Comparison of ENCODE assay signal across 8 cellular contexts in the genomic region with DNA sequence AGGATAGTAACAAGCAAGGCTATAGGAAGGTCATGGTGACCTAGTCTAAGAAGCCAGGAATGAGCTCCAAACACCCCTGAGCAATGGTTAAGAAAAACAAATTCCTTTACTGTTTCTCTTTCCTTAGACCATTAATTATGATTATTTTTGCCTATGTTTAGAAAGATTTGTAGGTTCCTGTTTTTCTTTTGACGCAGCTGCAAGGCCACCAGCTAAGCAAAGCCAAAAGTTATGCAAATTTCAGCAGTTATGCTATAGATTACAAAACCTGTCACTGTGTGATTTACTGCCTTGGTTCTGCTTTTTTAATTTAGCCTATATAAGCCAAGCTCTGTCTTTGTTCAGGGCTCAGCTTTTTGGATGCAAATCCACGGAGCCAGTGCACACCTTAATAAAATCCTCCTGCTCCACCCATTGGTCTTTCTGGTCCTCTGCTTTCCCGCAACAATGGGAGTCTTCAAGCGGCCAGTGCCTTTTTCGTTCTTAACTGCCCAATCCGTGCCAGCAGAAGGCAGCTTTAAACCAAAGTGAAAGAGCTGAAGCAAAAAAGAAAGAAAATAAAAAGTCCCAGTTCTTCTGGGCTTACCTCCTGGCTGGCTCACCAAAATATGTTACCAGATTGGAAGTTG. TPM values are rescaled to one million over a fixed set of nuclear protein-coding genes. Genes with fewer than 3 reads are reported as not detected.
DNase-seq lines count a peak whose midpoint lies in the region; ATAC-seq, FAIRE-seq and TF ChIP-seq lines count a peak whose summit lies in the region.

No MANE protein-coding gene starts in this region.

- CTCF ChIA-PET in GM12878 (lab: Yijun Ruan, JAX), result interaction anchor here (0.6 to 3.6 kb wide), 27 partner anchors 9 to 603 kb away, joined by 3 to 49 read pairs (median 5); a partner anchor contains a TSS
- CTCF ChIA-PET in naive thymus-derived CD4-positive, alpha-beta T cell (lab: Charles Lee), result interaction anchor here (0.6 to 1.8 kb wide), 4 partner anchors 59 to 403 kb away, joined by 3 to 7 read pairs (median 4); a partner anchor contains a TSS

- TF ChIP-seq RAD21 in GM12878 (IDR thresholded peaks at IDR 0.05; ENCODE audit: insufficient read depth, low read depth, low read length), result no peak

- peak in 1 of 3 experiments; percentile 5; a peak in 1 of 6 replicates for TF ChIP-seq CTCF in GM12878 (IDR thresholded peaks at IDR 0.05 in 2 of 3, conservative IDR thresholded peaks at IDR 0.05 in 1 of 3; ENCODE audit: control insufficient read depth in 2 of 3, extremely low read depth in 1 of 3, insufficient read depth in 1 of 3, low read depth in 3 of 3, low read length in 3 of 3)

- TF ChIP-seq POLR2A in GM12878 (IDR thresholded peaks at IDR 0.05; ENCODE audit: low read depth, low read length), result no peak

- no peaks in the 10 kb centered on the region for H4K20me1 ChIP-seq in GM12878 (ENCODE audit: control insufficient read depth, insufficient read depth)

- intact Hi-C loops in GM12878 (cut with micrococcal nuclease; ENCODE audit: unreplicated experiment), result loop anchor here (5.0 kb wide), 3 partner anchors 45 to 1030 kb away; a partner anchor contains a TSS
- intact Hi-C loops in naive thymus-derived CD4-positive, alpha-beta T cell (cut with micrococcal nuclease), result loop anchor here (1.0 to 10.0 kb wide), 7 partner anchors 60 to 1885 kb away; a partner anchor contains a TSS

- H3K79me2 ChIP-seq in GM12878 (ENCODE audit: control insufficient read depth, insufficient read depth, low read length), result peaks cover 26% of the 10 kb centered on the region

- peak overlapping the region; percentile 86 to 96 (median 92) for H3K4me3 Mint-ChIP-seq in naive thymus-derived CD4-positive, alpha-beta T cell

- H3K9me3 Mint-ChIP-seq in naive thymus-derived CD4-positive, alpha-beta T cell, result peaks cover 0 to 21% (median 1%) of the 10 kb centered on the region in 11 donors

- H3K27me3 Mint-ChIP-seq in naive thymus-derived CD4-positive, alpha-beta T cell, result no peaks in the 10 kb centered on the region

- H3K27ac ChIP-seq in GM12878 (ENCODE audit: control insufficient read depth, insufficient read depth), result peak overlapping the region; percentile 95
- H3K27ac ChIP-seq in naive thymus-derived CD4-positive, alpha-beta T cell (ENCODE audit: low read depth, low read length), result peak overlapping the region; percentile 71

- H3K4me1 ChIP-seq in GM12878 (ENCODE audit: control insufficient read depth, insufficient read depth, low read length), result no peaks in the 10 kb centered on the region
- H3K4me1 ChIP-seq in naive thymus-derived CD4-positive, alpha-beta T cell (ENCODE audit: control insufficient read depth in 2 of 2, insufficient read depth in 2 of 2, low read length in 2 of 2), result peaks cover 14 to 15% of the 10 kb centered on the region in 2 donors

- peak overlapping the region; percentile 97 for H3K4me2 ChIP-seq in GM12878 (ENCODE audit: control insufficient read depth, insufficient read depth)

- peak overlapping the region; percentile 76 for H3K4me3 ChIP-seq in GM12878
- peak overlapping the region; percentile 88 for H3K4me3 ChIP-seq in naive thymus-derived CD4-positive, alpha-beta T cell (ENCODE audit: low read length)

- POLR2A ChIA-PET in GM12878 (lab: Charles Lee), result interaction anchor here (0.9 to 1.5 kb wide), 7 partner anchors 26 to 490 kb away, joined by 3 to 4 read pairs (median 3); a partner anchor contains a TSS
- POLR2A ChIA-PET in naive thymus-derived CD4-positive, alpha-beta T cell (lab: Charles Lee), result interaction anchor here (0.5 to 3.0 kb wide), 11 partner anchors 10 to 1031 kb away, joined by 3 to 24 read pairs (median 5); a partner anchor contains a TSS

- SMC1A ChIA-PET in GM12878 (lab: Charles Lee; ENCODE audit: uncharacterized antibody, unreplicated experiment), result interaction anchor here (0.6 to 3.1 kb wide), 26 partner anchors 9 to 489 kb away, joined by 3 to 21 read pairs (median 4); a partner anchor contains a TSS

- peak overlapping the region; percentile 91 for H2AFZ ChIP-seq in GM12878 (ENCODE audit: control insufficient read depth, low read depth, low read length)

- WGBS in GM12878 (ENCODE audit: insufficient coverage, insufficient replicate concordance, low lambda C conversion rate, missing lambda C conversion rate), result 0% methylated on average over 6 of the region's 6 CpGs

- TF ChIP-seq EP300 in GM12878 (IDR thresholded peaks at IDR 0.05; ENCODE audit: borderline replicate concordance in 1 of 2, control insufficient read depth in 1 of 2, low read depth in 2 of 2, low read length in 2 of 2), result 0 out of 4 replicates have a peak, but pooled peaks have one; percentile 40 to 45

- DNase-seq in activated CD4-positive, alpha-beta T cell treated with anti-CD3 and anti-CD28 coated beads for 48 hours, result peak; percentile 11
- no peak for DNase-seq in activated CD4-positive, alpha-beta T cell treated with anti-CD3 and anti-CD28 coated beads, Interleukin-2, amount 50 U/mL, for 4 hours
- DNase-seq in NCI-H526 (lab: John Stamatoyannopoulos, UW), result peak; percentile 86 to 93
- DNase-seq in GM12878 (ENCODE audit: low read depth, low spot score), result peak; percentile 73
- DNase-seq in naive thymus-derived CD4-positive, alpha-beta T cell, result peak in 1 of 9 donors; percentile 9
- no peak for DNase-seq in AG08396 (ENCODE audit: low spot score)

- no peaks in the 10 kb centered on the region for H3K27me3 ChIP-seq in GM12878 (replicated peaks in 1 of 2; ENCODE audit: control insufficient read depth in 2 of 2, insufficient read depth in 2 of 2, low read length in 1 of 2)
- no peaks in the 10 kb centered on the region for H3K27me3 ChIP-seq in naive thymus-derived CD4-positive, alpha-beta T cell (ENCODE audit: control insufficient read depth in 2 of 2, insufficient read depth in 2 of 2, low read length in 2 of 2)

- H3K9ac ChIP-seq in GM12878 (ENCODE audit: control insufficient read depth, insufficient read depth, low read length), result peak overlapping the region; percentile 82

- H3K36me3 Mint-ChIP-seq in naive thymus-derived CD4-positive, alpha-beta T cell, result peaks cover 0 to 23% (median 11%) of the 10 kb centered on the region in 5 donors

- RAD21 ChIA-PET in GM12878 (lab: Charles Lee; ENCODE audit: unreplicated experiment), result interaction anchor here (1.1 to 4.6 kb wide), 17 partner anchors 13 to 541 kb away, joined by 3 to 72 read pairs (median 6); a partner anchor contains a TSS

- ATAC-seq in HG02571 (IDR thresholded peaks at IDR 0.05; ENCODE audit: unreplicated experiment) (peak; percentile 29), GM12878 (peak; percentile 42), HG03457 (IDR thresholded peaks at IDR 0.05; ENCODE audit: unreplicated experiment) (no peak)
- ATAC-seq in naive thymus-derived CD4-positive, alpha-beta T cell, result peak; percentile 10

- H3K9me3 ChIP-seq in GM12878 (replicated peaks; ENCODE audit: control insufficient read depth, insufficient read depth, low read length), result no peaks in the 10 kb centered on the region
- no peaks in the 10 kb centered on the region for H3K9me3 ChIP-seq in naive thymus-derived CD4-positive, alpha-beta T cell (ENCODE audit: control insufficient read depth in 2 of 3, low read length in 3 of 3)

- in situ Hi-C loops in GM12878 (cut with MboI), result loop anchor here (5.0 to 10.0 kb wide), 2 partner anchors 100 to 347 kb away; a partner anchor contains a TSS

- H3K36me3 ChIP-seq in GM12878 (ENCODE audit: control insufficient read depth in 2 of 2, insufficient read depth in 2 of 2, low read length in 1 of 2), result no peaks in the 10 kb centered on the region
- H3K36me3 ChIP-seq in naive thymus-derived CD4-positive, alpha-beta T cell (ENCODE audit: control insufficient read depth in 2 of 3, insufficient read depth in 3 of 3, low read length in 3 of 3), result peaks cover 0 to 10% (median 0%) of the 10 kb centered on the region in 3 experiments

- no TSS peak for BruUV-seq in GM12878 (replicated peaks; lab: Mats Ljungman, UMichigan)

- FAIRE-seq in GM12878 (lab: Jason Lieb, UNC), result peak; percentile 69

- H3K4me1 Mint-ChIP-seq in naive thymus-derived CD4-positive, alpha-beta T cell, result peaks cover 30 to 66% (median 49%) of the 10 kb centered on the region in 7 donors

- H3K27ac Mint-ChIP-seq in naive thymus-derived CD4-positive, alpha-beta T cell, result peak overlapping the region; percentile 88 to 98 (median 92)

RNA-seq across cellular contexts. Expression of a gene that starts 1.4 kb away (rescaled TPM):
- total RNA-seq in GM12878 (2013; cell fraction: nucleolus; rRNA removed), result 65.3 and 67.2 TPM in 2 replicates
- total RNA-seq in GM12878 (2014; rRNA removed) (12.2 and 13.5 TPM in 2 replicates), GM12878 (2014; rRNA removed; fragmentation: Illumina TruSeq; extraction: Trizol) (13.6 and 13.9 TPM in 2 replicates), GM12878 (2021) (7.4 and 10.4 TPM in 2 replicates)
- polyA plus RNA-seq in GM12878 (2011; ENCODE audit: low read depth), result 2.7 TPM
- polyA plus RNA-seq in GM12878 (2011; rRNA removed) (12.3 and 22.3 TPM in 2 replicates), GM12878 (2014; fragmentation: Illumina TruSeq; extraction: Trizol) (12.8 and 14.8 TPM in 2 replicates), GM12878 (2014; fragmentation: Nextera tagmentation; extraction: Ambion mirVana) (1 to 10 TPM; 2.9 to 4.5 TPM), GM12878 (2014; rRNA removed) (7.9 and 9.9 TPM in 2 replicates), GM12878 (2016; fragmentation: Nextera tagmentation; extraction: Ambion mirVana) (1 to 10 TPM; 8.5 to 9.9 TPM)
- 3.6 and 3.9 TPM in 2 replicates for polyA plus RNA-seq in GM12878 (2011; cell fraction: cytosol; rRNA removed)
- 8.6 and 17.2 TPM in 2 replicates for polyA plus RNA-seq in GM12878 (2011; cell fraction: nucleus; rRNA removed)
- 4.2 and 4.9 TPM in 2 replicates for polyA plus RNA-seq in GM12878 (2012)
- 11.3 and 11.6 TPM in 2 replicates for polyA minus RNA-seq in GM12878 (2011; rRNA and poly(A)+ RNA removed)
- polyA minus RNA-seq in GM12878 (2011; cell fraction: cytosol; rRNA and poly(A)+ RNA removed), result 4.5 and 5.5 TPM in 2 replicates
- polyA minus RNA-seq in GM12878 (2011; cell fraction: nucleus; rRNA and poly(A)+ RNA removed), result 16.4 and 41.9 TPM in 2 replicates
- 10 to 100 TPM; 20.6 to 38.8 (median 24.6) TPM for total RNA-seq in naive thymus-derived CD4-positive, alpha-beta T cell
- polyA plus RNA-seq in naive thymus-derived CD4-positive, alpha-beta T cell, result 10 to 100 TPM in 1 of 2 donors, 1 to 10 TPM in 1; 8.9 to 15.5 TPM

Comparison
In these comparisons a context has a peak if more than half of its experiments do, and no peak if none do; other contexts are left out.
1. DNase-seq: peak in activated CD4-positive, alpha-beta T cell treated with anti-CD3 and anti-CD28 coated beads for 48 hours (single experiment), NCI-H526 (2 of 2) and GM12878 (single experiment); none in activated CD4-positive, alpha-beta T cell treated with anti-CD3 and anti-CD28 coated beads, Interleukin-2, amount 50 U/mL, for 4 hours (0 of 2) and AG08396 (single experiment).